Comparison of ENCODE assay signal across 13 cellular contexts in the genomic region with DNA sequence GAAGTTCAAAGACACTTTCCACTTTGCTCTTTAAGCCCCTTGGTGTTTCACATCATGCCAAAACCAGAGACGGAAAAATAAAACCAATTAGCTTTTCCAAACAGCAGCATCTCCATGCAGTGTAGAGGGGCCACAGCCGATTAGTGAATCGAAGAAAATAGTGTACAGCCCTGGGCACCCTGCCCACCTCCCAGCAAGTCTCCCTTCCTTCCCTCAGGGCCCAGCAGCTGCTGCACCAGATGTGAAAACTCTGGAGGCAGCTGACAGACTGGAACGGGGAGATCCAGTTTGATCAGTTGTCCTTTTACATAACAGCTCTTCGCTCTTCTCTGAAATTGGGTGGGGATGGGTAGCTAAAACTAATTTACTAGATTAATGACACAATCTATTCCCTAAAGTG. TPM values are rescaled to one million over a fixed set of nuclear protein-coding genes. Genes with fewer than 3 reads are reported as not detected.
A peak's percentile ranks its signal among the peaks of the same experiment; 100 is the strongest.
DNase-seq lines count a peak whose midpoint lies in the region; ATAC-seq and TF ChIP-seq lines count a peak whose summit lies in the region.
"Had no signal": no experiment of that assay in that cellular context is flagged by ENCODE, and none has a peak within 500 bp of the region (broad histone marks: within the 10 kb centered on the region; RNA-seq: fewer than 3 reads in every experiment).

No MANE protein-coding gene starts in this region.

- CTCF ChIA-PET in AG04450 (lab: Charles Lee) = interaction anchor here (1.9 kb wide), 1 partner anchor 66 kb away, joined by 6 read pairs; no protein-coding TSS in a partner anchor

- H3K36me3 Mint-ChIP-seq in HFFc6 (ENCODE audit: low read depth) = peaks cover 43% of the 10 kb centered on the region

- no peak for ATAC-seq in GM21526 (IDR thresholded peaks at IDR 0.05; ENCODE audit: low FRiP score, unreplicated experiment)
- ATAC-seq: activated CD8-positive, alpha-beta memory T cell treated with anti-CD3 and anti-CD28 coated beads, Interleukin-2, amount 10 ng/mL, durations not matched to agents 7 days and 5 days had no signal

- H3K4me1 Mint-ChIP-seq in HFFc6 (ENCODE audit: low read depth) = peaks cover 26% of the 10 kb centered on the region

- DNase-seq in AG04450 (ENCODE audit: low read depth, low spot score) (peak; percentile 23), HFFc6 (no peak), epidermal melanocyte (ENCODE audit: insufficient read length, low spot score) (peak; percentile 49), myocyte (ENCODE audit: low read depth) (peak; percentile 56), NCI-H128 (lab: John Stamatoyannopoulos, UW; ENCODE audit: unreplicated experiment) (no peak), HUDEP-2 (lab: John Stamatoyannopoulos, UW; ENCODE audit: unreplicated experiment in 76 of 76) (no peak), COLO668 (lab: John Stamatoyannopoulos, UW; ENCODE audit: unreplicated experiment) (no peak)
- DNase-seq: activated CD8-positive, alpha-beta memory T cell treated with anti-CD3 and anti-CD28 coated beads, Interleukin-2, amount 10 ng/mL, durations not matched to agents 7 days and 5 days; KG1; naive B cell; stimulated activated CD4-positive, alpha-beta T cell treated with anti-CD3 and anti-CD28 coated beads, Interleukin-4, amount 100 ng/mL, for 4 hours had no signal

- H3K27ac ChIP-seq in AG04450 (ENCODE audit: low read depth, low read length) = peak overlapping the region; percentile 11
- H3K27ac ChIP-seq: C4-2B had no signal

- H3K27me3 Mint-ChIP-seq in HFFc6 (ENCODE audit: insufficient read depth) = no peaks in the 10 kb centered on the region; the same call in none of the 2 replicates
- H3K27me3 Mint-ChIP-seq: activated CD8-positive, alpha-beta memory T cell treated with anti-CD3 and anti-CD28 coated beads, Interleukin-2, amount 10 ng/mL, durations not matched to agents 7 days and 5 days; naive B cell had no signal

- H3K9me3 ChIP-seq in AG04450 (ENCODE audit: control insufficient read depth, insufficient read depth, low read length) = no peaks in the 10 kb centered on the region; the same call in 1 of the 2 replicates

- no peak for TF ChIP-seq CTCF in AG04450 (IDR thresholded peaks at IDR 0.05; ENCODE audit: low read depth, low read length)
- no peak for TF ChIP-seq CTCF in HFFc6 (IDR thresholded peaks at IDR 0.05)

- no peak overlapping the region; the same call in 1 of the 2 replicates for H3K4me3 Mint-ChIP-seq in HFFc6
- H3K4me3 Mint-ChIP-seq: activated CD8-positive, alpha-beta memory T cell treated with anti-CD3 and anti-CD28 coated beads, Interleukin-2, amount 10 ng/mL, durations not matched to agents 7 days and 5 days; naive B cell had no signal

- H3K27me3 ChIP-seq in AG04450 (ENCODE audit: control insufficient read depth, insufficient read depth, low read length) = no peaks in the 10 kb centered on the region

- peak overlapping the region; percentile 5; the same call in 1 of the 2 replicates for H3K27ac Mint-ChIP-seq in HFFc6
- H3K27ac Mint-ChIP-seq: activated CD8-positive, alpha-beta memory T cell treated with anti-CD3 and anti-CD28 coated beads, Interleukin-2, amount 10 ng/mL, durations not matched to agents 7 days and 5 days had no signal

- H3K4me3 ChIP-seq in AG04450 (ENCODE audit: low read depth, low read length) = no peak overlapping the region

- POLR2A ChIA-PET in AG04450 (lab: Yijun Ruan, JAX) = interaction anchor here (0.7 kb wide), 1 partner anchor 74 kb away, joined by 4 read pairs; no protein-coding TSS in a partner anchor

- no peaks in the 10 kb centered on the region for H3K9me3 Mint-ChIP-seq in HFFc6
- H3K9me3 Mint-ChIP-seq: naive B cell had no signal

RNA-seq across cellular contexts. Expression of gene TMEM11, which starts 19.3 kb away (rescaled TPM):
- polyA plus RNA-seq in AG04450 (2011; rRNA removed) = 27.5 and 33.9 TPM in 2 replicates
- polyA minus RNA-seq in AG04450 (2011; rRNA and poly(A)+ RNA removed) = 31.3 and 37.8 TPM in 2 replicates
- total RNA-seq in HFFc6 (2021; fragmentation: NEBNext Ultra II Directional; extraction: Animal tissue kit (Norgen Biotek cat#: 25700)) = 10 to 100 TPM; 32.5 to 37.6 (median 33.9) TPM
- total RNA-seq in myocyte = 26.3 and 44.3 TPM in 2 replicates
- polyA plus RNA-seq in myocyte (2012) = 38.5 TPM

RNA-seq across cellular contexts. Expression of gene NATD1, which starts 58.5 kb away (rescaled TPM):
- polyA plus RNA-seq in AG04450 (2011; rRNA removed) = 4.0 and 5.2 TPM in 2 replicates
- polyA minus RNA-seq in AG04450 (2011; rRNA and poly(A)+ RNA removed) = 5.0 and 6.2 TPM in 2 replicates
- 1 to 10 TPM; 3.7 to 7.9 (median 4.1) TPM for total RNA-seq in HFFc6 (2021; fragmentation: NEBNext Ultra II Directional; extraction: Animal tissue kit (Norgen Biotek cat#: 25700))
- total RNA-seq in myocyte = 24.9 and 25.8 TPM in 2 replicates
- 17.7 TPM for polyA plus RNA-seq in myocyte (2012)

Comparison
In these comparisons a context has a peak if more than half of its experiments do, and no peak if none do; other contexts are left out.
1. DNase-seq: peak in AG04450 (single experiment), epidermal melanocyte (single experiment) and myocyte (single experiment); none in HFFc6 (single experiment), NCI-H128 (single experiment), HUDEP-2 (0 of 76) and COLO668 (single experiment).